ENCODE assay signal across 28 cellular contexts in genomic region chr10:77912576-77912975, GRCh38.
"Had no signal": no experiment of that assay in that cellular context is flagged by ENCODE, and none has a peak within 500 bp of the region (broad histone marks: within the 10 kb centered on the region; RNA-seq: fewer than 3 reads in every experiment).

No MANE protein-coding gene starts in this region.

- H3K27me3 Mint-ChIP-seq: brain had no signal

- H2AFZ ChIP-seq: parathyroid adenoma had no signal

- ATAC-seq: activated CD4-positive, CD25-positive, alpha-beta regulatory T cell treated with anti-CD3 and anti-CD28 coated beads, Interleukin-2, amount 50 U/mL, for 24 hours; left lung; right cardiac atrium; stimulated activated naive B cell treated with anti-CD40 and anti-IgM and Interleukin-4, amounts not matched to agents 10 μg/mL and 1 μg/mL and 100 μg/mL, for 72 hours had no signal

- DNase-seq: activated CD4-positive, alpha-beta T cell treated with anti-CD3 and anti-CD28 coated beads for 48 hours; activated CD4-positive, alpha-beta T cell treated with anti-CD3 and anti-CD28 coated beads, Interleukin-2, amount 50 U/mL, for 48 hours; activated CD8-positive, alpha-beta memory T cell treated with anti-CD3 and anti-CD28 coated beads for 24 hours; activated effector memory CD4-positive, alpha-beta T cell treated with Interleukin-2 at 50 U/mL for 16 hours; activated naive CD4-positive, alpha-beta T cell treated with Interleukin-2 at 50 U/mL for 16 hours; dorsolateral prefrontal cortex; effector memory CD4-positive, alpha-beta T cell; left lung; nephron progenitor cell; right cardiac atrium; stimulated activated CD4-positive, alpha-beta T cell treated with anti-CD3 and anti-CD28 coated beads, Interleukin-15, amount 100 ng/mL, for 24 hours; stimulated activated CD4-positive, alpha-beta T cell treated with anti-CD3 and anti-CD28 coated beads, Interleukin-2, amount 100 ng/mL, for 24 hours; stimulated activated naive B cell treated with anti-CD40 and anti-IgM and Interleukin-4, amounts not matched to agents 10 μg/mL and 1 μg/mL and 100 μg/mL, for 72 hours; stomach; T1000; WERI-Rb-1 had no signal

- FAIRE-seq: frontal cortex, islet of Langerhans, urothelium cell line had no signal

- H3K27ac Mint-ChIP-seq: activated naive CD8-positive, alpha-beta T cell; nephron progenitor cell; stimulated activated naive B cell treated with anti-CD40 and anti-IgM and Interleukin-4, amounts not matched to agents 10 μg/mL and 1 μg/mL and 100 μg/mL, for 72 hours had no signal

- H3K4me1 Mint-ChIP-seq: stimulated activated naive B cell treated with anti-CD40 and anti-IgM and Interleukin-4, amounts not matched to agents 10 μg/mL and 1 μg/mL and 100 μg/mL, for 72 hours had no signal

- H3K36me3 ChIP-seq: ascending aorta, left lung, neutrophil, stomach, tibial nerve had no signal

- H3K9me3 ChIP-seq: ascending aorta, left lung, neutrophil, stomach, tibial nerve had no signal

- H3K36me3 Mint-ChIP-seq: activated naive CD8-positive, alpha-beta T cell; stimulated activated naive B cell treated with anti-CD40 and anti-IgM and Interleukin-4, amounts not matched to agents 10 μg/mL and 1 μg/mL and 100 μg/mL, for 72 hours had no signal

- H3K9me3 Mint-ChIP-seq: nephron progenitor cell; stimulated activated naive B cell treated with anti-CD40 and anti-IgM and Interleukin-4, amounts not matched to agents 10 μg/mL and 1 μg/mL and 100 μg/mL, for 72 hours had no signal

- H3K9ac ChIP-seq: parathyroid adenoma had no signal

- H3K27me3 ChIP-seq: ascending aorta, dorsolateral prefrontal cortex, left lung, neutrophil, stomach, tibial nerve had no signal

- H3K4me3 ChIP-seq: ascending aorta, coronary artery, dorsolateral prefrontal cortex, left lung, lung, stomach, tibial nerve had no signal

- H3K4me3 Mint-ChIP-seq: activated naive CD8-positive, alpha-beta T cell; brain; nephron progenitor cell; stimulated activated naive B cell treated with anti-CD40 and anti-IgM and Interleukin-4, amounts not matched to agents 10 μg/mL and 1 μg/mL and 100 μg/mL, for 72 hours had no signal

- H3K27ac ChIP-seq: ascending aorta, coronary artery, dorsolateral prefrontal cortex, left lung, neutrophil, stomach, tibial nerve, WERI-Rb-1 had no signal
